22 cellular contexts compared by ENCODE assay signal in genomic region chr9:16028516-16028915, GRCh38.
DNase-seq lines count a peak whose midpoint lies in the region; ATAC-seq and TF ChIP-seq lines count a peak whose summit lies in the region.
"Had no signal": no experiment of that assay in that cellular context is flagged by ENCODE, and none has a peak within 500 bp of the region (broad histone marks: within the 10 kb centered on the region; RNA-seq: fewer than 3 reads in every experiment).

No MANE protein-coding gene starts in this region.

- peaks cover 74% of the 10 kb centered on the region for H3K4me1 Mint-ChIP-seq in chondrocyte (ENCODE audit: low read depth)
- H3K4me1 Mint-ChIP-seq in natural killer cell: peaks cover 25 to 28% of the 10 kb centered on the region in 2 donors
- H3K4me1 Mint-ChIP-seq in activated CD8-positive, alpha-beta T cell treated with anti-CD3 and anti-CD28 coated beads, Interleukin-2, amount 10 ng/mL, durations not matched to agents 7 days and 5 days (ENCODE audit: low read depth): peaks cover 18% of the 10 kb centered on the region

- H4K20me1 ChIP-seq in osteoblast (ENCODE audit: insufficient read depth, low read length): no peaks in the 10 kb centered on the region

- H3K36me3 Mint-ChIP-seq in chondrocyte (ENCODE audit: low read depth) (no peaks in the 10 kb centered on the region), natural killer cell (no peaks in the 10 kb centered on the region)
- no peaks in the 10 kb centered on the region for H3K36me3 Mint-ChIP-seq in activated CD8-positive, alpha-beta T cell treated with anti-CD3 and anti-CD28 coated beads, Interleukin-2, amount 10 ng/mL, durations not matched to agents 7 days and 5 days (ENCODE audit: low read depth)
- H3K36me3 Mint-ChIP-seq: naive thymus-derived CD8-positive, alpha-beta T cell had no signal

- no peaks in the 10 kb centered on the region for H3K36me3 ChIP-seq in osteoblast (ENCODE audit: insufficient read depth, low read length)
- H3K36me3 ChIP-seq: BE2C, stomach had no signal

- CTCF ChIA-PET in activated CD8-positive, alpha-beta T cell treated with anti-CD3 and anti-CD28 coated beads, Interleukin-2, amount 10 ng/mL, durations not matched to agents 7 days and 5 days (lab: Charles Lee): no interaction called here

- TF ChIP-seq CTCF in chondrocyte (IDR thresholded peaks at IDR 0.05): peak; percentile 7
- no peak for TF ChIP-seq CTCF in osteoblast (IDR thresholded peaks at IDR 0.05; ENCODE audit: extremely low read depth, low read depth, low read length)
- no peak for TF ChIP-seq CTCF in natural killer cell (IDR thresholded peaks at IDR 0.05)

- no peaks in the 10 kb centered on the region for H3K9me3 ChIP-seq in osteoblast (ENCODE audit: low read depth, low read length)
- H3K9me3 ChIP-seq: BE2C had no signal

- ATAC-seq in natural killer cell (no peak), HG02588 (IDR thresholded peaks at IDR 0.05; ENCODE audit: unreplicated experiment) (no peak)
- no peak for ATAC-seq in activated CD8-positive, alpha-beta T cell treated with anti-CD3 and anti-CD28 coated beads, Interleukin-2, amount 10 ng/mL, durations not matched to agents 7 days and 5 days
- ATAC-seq: naive thymus-derived CD8-positive, alpha-beta T cell; Right ventricle myocardium inferior had no signal

- peak overlapping the region; percentile 86 for H3K27ac ChIP-seq in osteoblast (ENCODE audit: low read depth, low read length)
- H3K27ac ChIP-seq: parathyroid adenoma, stomach, VCaP had no signal

- DNase-seq in EL (peak; percentile 63), NCI-H226 (peak; percentile 13), chondrocyte (ENCODE audit: low spot score) (no peak), osteoblast (ENCODE audit: insufficient read length, low spot score, missing footprints) (peak; percentile 52), natural killer cell (no peak), SIG-M5 (lab: John Stamatoyannopoulos, UW) (no peak)
- DNase-seq in activated CD8-positive, alpha-beta T cell treated with anti-CD3 and anti-CD28 coated beads, Interleukin-2, amount 10 ng/mL, durations not matched to agents 7 days and 5 days: no peak
- DNase-seq: anterior cingulate cortex; BE2C; GDM1; H7; hippocampal formation; islet precursor cell; naive thymus-derived CD8-positive, alpha-beta T cell; NCI-H1930; stomach; T-helper 1 cell had no signal

- peaks cover 70% of the 10 kb centered on the region for H3K4me1 ChIP-seq in osteoblast (ENCODE audit: insufficient read depth, low read length)
- H3K4me1 ChIP-seq: BE2C, parathyroid adenoma, stomach had no signal

- intact Hi-C loops in natural killer cell (cut with micrococcal nuclease): no loop called here

- no peaks in the 10 kb centered on the region for H3K79me2 ChIP-seq in osteoblast (ENCODE audit: insufficient read depth, low read length)
- H3K79me2 ChIP-seq: parathyroid adenoma had no signal

- POLR2A ChIA-PET in activated CD8-positive, alpha-beta T cell treated with anti-CD3 and anti-CD28 coated beads, Interleukin-2, amount 10 ng/mL, durations not matched to agents 7 days and 5 days (lab: Charles Lee): no interaction called here

- no peak overlapping the region for H3K4me3 Mint-ChIP-seq in chondrocyte (ENCODE audit: unreplicated experiment)
- H3K4me3 Mint-ChIP-seq in natural killer cell: no peak overlapping the region
- no peak overlapping the region for H3K4me3 Mint-ChIP-seq in activated CD8-positive, alpha-beta T cell treated with anti-CD3 and anti-CD28 coated beads, Interleukin-2, amount 10 ng/mL, durations not matched to agents 7 days and 5 days
- H3K4me3 Mint-ChIP-seq: naive thymus-derived CD8-positive, alpha-beta T cell; type B pancreatic cell had no signal

- no peak overlapping the region for H3K4me3 ChIP-seq in osteoblast (ENCODE audit: insufficient read depth, low read length)
- H3K4me3 ChIP-seq: stomach had no signal

- H2AFZ ChIP-seq in osteoblast (ENCODE audit: low read length): peak overlapping the region; percentile 54
- H2AFZ ChIP-seq: parathyroid adenoma had no signal

- H3K27me3 ChIP-seq in osteoblast (ENCODE audit: insufficient read depth, low read length): no peaks in the 10 kb centered on the region
- H3K27me3 ChIP-seq: BE2C, stomach had no signal

- H3K9me3 Mint-ChIP-seq in chondrocyte (ENCODE audit: low read depth): peaks cover 15% of the 10 kb centered on the region
- H3K9me3 Mint-ChIP-seq in natural killer cell: no peaks in the 10 kb centered on the region
- H3K9me3 Mint-ChIP-seq in activated CD8-positive, alpha-beta T cell treated with anti-CD3 and anti-CD28 coated beads, Interleukin-2, amount 10 ng/mL, durations not matched to agents 7 days and 5 days (ENCODE audit: insufficient read depth): no peaks in the 10 kb centered on the region

- H3K27ac Mint-ChIP-seq in chondrocyte (ENCODE audit: unreplicated experiment) (no peak overlapping the region), natural killer cell (no peak overlapping the region)
- H3K27ac Mint-ChIP-seq in activated CD8-positive, alpha-beta T cell treated with anti-CD3 and anti-CD28 coated beads, Interleukin-2, amount 10 ng/mL, durations not matched to agents 7 days and 5 days: no peak overlapping the region
- H3K27ac Mint-ChIP-seq: type B pancreatic cell had no signal

- no peaks in the 10 kb centered on the region for H3K27me3 Mint-ChIP-seq in chondrocyte (ENCODE audit: low read depth)
- H3K27me3 Mint-ChIP-seq in natural killer cell (ENCODE audit: low read depth in 2 of 2): peaks cover 14 to 25% of the 10 kb centered on the region in 2 donors
- peaks cover 28% of the 10 kb centered on the region for H3K27me3 Mint-ChIP-seq in activated CD8-positive, alpha-beta T cell treated with anti-CD3 and anti-CD28 coated beads, Interleukin-2, amount 10 ng/mL, durations not matched to agents 7 days and 5 days (ENCODE audit: low read depth)
- H3K27me3 Mint-ChIP-seq: type B pancreatic cell had no signal

- H3K4me2 ChIP-seq in osteoblast (ENCODE audit: insufficient read depth, low read length): peak overlapping the region; percentile 20

Comparison
In these comparisons a context has a peak if more than half of its experiments do, and no peak if none do; other contexts are left out.
1. DNase-seq: peak in EL (single experiment), NCI-H226 (single experiment) and osteoblast (single experiment); none in chondrocyte (single experiment), natural killer cell (single experiment), SIG-M5 (single experiment) and activated CD8-positive, alpha-beta T cell treated with anti-CD3 and anti-CD28 coated beads, Interleukin-2, amount 10 ng/mL, durations not matched to agents 7 days and 5 days (single experiment).